ENCODE assay signal across 8 cellular contexts in genomic region chr1:44327679-44328491, GRCh38. TPM values are rescaled to one million over a fixed set of nuclear protein-coding genes. Genes with fewer than 3 reads are reported as not detected.
A peak's percentile ranks its signal among the peaks of the same experiment; 100 is the strongest.
DNase-seq lines count a peak whose midpoint lies in the region; ATAC-seq and TF ChIP-seq lines count a peak whose summit lies in the region.

No MANE protein-coding gene starts in this region.

- peaks cover 35% of the 10 kb centered on the region for H3K4me1 ChIP-seq in skeletal muscle satellite cell (ENCODE audit: control insufficient read depth, insufficient read depth, low read length)

- no peaks in the 10 kb centered on the region for H3K4me1 Mint-ChIP-seq in activated naive CD8-positive, alpha-beta T cell treated with anti-CD3 and anti-CD28 coated beads, Interleukin-2, amount 50 U/mL, for 24 hours

- H3K9me3 ChIP-seq in AG04450 (ENCODE audit: control insufficient read depth, insufficient read depth, low read length) (no peaks in the 10 kb centered on the region), skeletal muscle satellite cell (replicated peaks; ENCODE audit: low read length) (no peaks in the 10 kb centered on the region)

- no peak overlapping the region for H3K27ac Mint-ChIP-seq in activated naive CD8-positive, alpha-beta T cell treated with anti-CD3 and anti-CD28 coated beads, Interleukin-2, amount 50 U/mL, for 24 hours

- H3K9me3 Mint-ChIP-seq in activated naive CD8-positive, alpha-beta T cell treated with anti-CD3 and anti-CD28 coated beads, Interleukin-2, amount 50 U/mL, for 24 hours = no peaks in the 10 kb centered on the region

- H3K36me3 Mint-ChIP-seq in activated naive CD8-positive, alpha-beta T cell treated with anti-CD3 and anti-CD28 coated beads, Interleukin-2, amount 50 U/mL, for 24 hours (ENCODE audit: low read depth) = peaks cover 6% of the 10 kb centered on the region

- no peak for TF ChIP-seq CTCF in AG04450 (IDR thresholded peaks at IDR 0.05; ENCODE audit: low read depth, low read length)

- H3K4me2 ChIP-seq in skeletal muscle satellite cell (ENCODE audit: low read length) = peak overlapping the region; percentile 58

- no peaks in the 10 kb centered on the region for H3K36me3 ChIP-seq in skeletal muscle satellite cell (ENCODE audit: insufficient read depth, low read length)

- peak; percentile 98 for DNase-seq in AG04450 (ENCODE audit: low read depth, low spot score)
- DNase-seq in LHCN-M2 (ENCODE audit: low read depth) = peak; percentile 100
- peak; percentile 84 to 98 for DNase-seq in SW 1271 (lab: John Stamatoyannopoulos, UW)
- peak; percentile 87 for DNase-seq in Right ventricle myocardium inferior (ENCODE audit: missing footprints)
- no peak for DNase-seq in activated naive CD8-positive, alpha-beta T cell treated with anti-CD3 and anti-CD28 coated beads, Interleukin-2, amount 50 U/mL, for 24 hours
- DNase-seq in retina = no peak

- H3K27me3 ChIP-seq in AG04450 (ENCODE audit: control insufficient read depth, insufficient read depth, low read length) (no peaks in the 10 kb centered on the region), skeletal muscle satellite cell (ENCODE audit: control insufficient read depth, insufficient read depth, low read length) (no peaks in the 10 kb centered on the region)

- H3K27me3 Mint-ChIP-seq in activated naive CD8-positive, alpha-beta T cell treated with anti-CD3 and anti-CD28 coated beads, Interleukin-2, amount 50 U/mL, for 24 hours = no peaks in the 10 kb centered on the region

- H3K9ac ChIP-seq in skeletal muscle satellite cell (ENCODE audit: low read depth, low read length) = peak overlapping the region; percentile 75

- peak overlapping the region; percentile 92 for H3K27ac ChIP-seq in AG04450 (ENCODE audit: low read depth, low read length)

- ATAC-seq in Right ventricle myocardium inferior (peak; percentile 91), HG02571 (IDR thresholded peaks at IDR 0.05; ENCODE audit: unreplicated experiment) (no peak)
- no peak for ATAC-seq in activated naive CD8-positive, alpha-beta T cell treated with anti-CD3 and anti-CD28 coated beads, Interleukin-2, amount 50 U/mL, for 24 hours

- intact Hi-C loops in Right ventricle myocardium inferior (cut with DNase I) = no loop called here

- H3K4me3 ChIP-seq in AG04450 (ENCODE audit: low read depth, low read length) (no peak overlapping the region), skeletal muscle satellite cell (ENCODE audit: low read length) (no peak overlapping the region)

- POLR2A ChIA-PET in AG04450 (lab: Yijun Ruan, JAX) = interaction anchor here (0.6 to 2.5 kb wide), 3 partner anchors 62 to 472 kb away, joined by 7 to 13 read pairs (median 9); no protein-coding TSS in a partner anchor

- H3K4me3 Mint-ChIP-seq in activated naive CD8-positive, alpha-beta T cell treated with anti-CD3 and anti-CD28 coated beads, Interleukin-2, amount 50 U/mL, for 24 hours = no peak overlapping the region

- CTCF ChIA-PET in AG04450 (lab: Charles Lee) = interaction anchor here (0.7 to 3.7 kb wide), 4 partner anchors 10 to 267 kb away, joined by 4 to 14 read pairs (median 4); no protein-coding TSS in a partner anchor

RNA-seq across cellular contexts. Expression of gene ERI3, which starts 27.2 kb away (rescaled TPM):
- 46.2 and 54.0 TPM in 2 replicates for polyA plus RNA-seq in AG04450 (2011; rRNA removed)
- 56.5 and 73.0 TPM in 2 replicates for polyA minus RNA-seq in AG04450 (2011; rRNA and poly(A)+ RNA removed)
- total RNA-seq in LHCN-M2 (2014; rRNA removed) = 59.7 and 59.8 TPM in 2 replicates
- 66.2 TPM for polyA plus RNA-seq in LHCN-M2 (2012)
- total RNA-seq in Right ventricle myocardium inferior = 52.7 TPM
- total RNA-seq in skeletal muscle satellite cell (2012; rRNA removed) = 52.5 and 62.5 TPM in 2 replicates

Comparison
In these comparisons a context has a peak if more than half of its experiments do, and no peak if none do; other contexts are left out.
1. DNase-seq: peak in AG04450 (single experiment), LHCN-M2 (single experiment), SW 1271 (2 of 2) and Right ventricle myocardium inferior (single experiment); none in activated naive CD8-positive, alpha-beta T cell treated with anti-CD3 and anti-CD28 coated beads, Interleukin-2, amount 50 U/mL, for 24 hours (single experiment) and retina (single experiment).